21 cellular contexts compared by ENCODE assay signal in the genomic region with DNA sequence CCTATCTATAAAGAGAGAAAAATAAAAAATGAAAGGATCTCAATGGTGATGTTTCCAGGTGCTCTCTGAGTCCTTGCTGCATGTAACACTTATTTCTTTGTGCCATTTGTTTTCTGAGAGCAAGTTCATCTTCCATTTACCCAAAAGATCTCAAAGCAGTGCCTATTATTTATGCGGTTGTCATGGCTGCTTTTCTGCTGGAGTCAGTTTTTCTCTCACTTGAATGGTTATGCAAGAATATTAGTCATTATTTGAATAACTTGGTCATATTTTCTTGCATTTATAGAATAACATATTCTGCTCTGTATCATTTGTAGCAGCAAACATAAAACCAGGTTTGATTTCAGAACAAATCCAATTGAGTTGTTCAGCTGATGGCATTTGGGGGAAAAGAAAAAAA.
"Had no signal": no experiment of that assay in that cellular context is flagged by ENCODE, and none has a peak within 500 bp of the region (broad histone marks: within the 10 kb centered on the region; RNA-seq: fewer than 3 reads in every experiment).

No MANE protein-coding gene starts in this region.

- H3K27ac ChIP-seq: colonic mucosa, dorsolateral prefrontal cortex, esophagus squamous epithelium, sigmoid colon, thyroid gland, upper lobe of right lung, VCaP had no signal

- H3K27me3 ChIP-seq: colonic mucosa, dorsolateral prefrontal cortex, esophagus squamous epithelium, sigmoid colon, thyroid gland, upper lobe of right lung had no signal

- DNase-seq: activated CD4-positive, alpha-beta T cell treated with anti-CD3 and anti-CD28 coated beads, Interleukin-2, amount 10 ng/mL, durations not matched to agents 7 days and 5 days; activated CD8-positive, alpha-beta T cell treated with anti-CD3 and anti-CD28 coated beads, Interleukin-2, amount 10 ng/mL, durations not matched to agents 7 days and 5 days; activated gamma-delta T cell treated with Interleukin-2 at 50 U/mL for 16 hours; aorta; colonic mucosa; dorsolateral prefrontal cortex; esophagus squamous epithelium; glutamatergic neuron; hippocampal formation; left ventricle myocardium superior; midbrain; natural killer cell; retina; sigmoid colon; stimulated activated CD4-positive, alpha-beta T cell treated with anti-CD3 and anti-CD28 coated beads, Interleukin-4, amount 100 ng/mL, for 1 hour; stimulated activated naive CD4-positive, alpha-beta T cell; thyroid gland; upper lobe of right lung had no signal

- H3K36me3 ChIP-seq: colonic mucosa, esophagus squamous epithelium, sigmoid colon, thyroid gland, upper lobe of right lung had no signal

- H3K4me1 ChIP-seq: colonic mucosa, esophagus squamous epithelium, sigmoid colon, thyroid gland, upper lobe of right lung had no signal

- H3K4me3 ChIP-seq: colonic mucosa, dorsolateral prefrontal cortex, esophagus squamous epithelium, sigmoid colon, thyroid gland, upper lobe of right lung had no signal

- H3K9me3 ChIP-seq: colonic mucosa, esophagus squamous epithelium, sigmoid colon, thyroid gland, upper lobe of right lung had no signal

- ATAC-seq: activated CD4-positive, CD25-positive, alpha-beta regulatory T cell treated with anti-CD3 and anti-CD28 coated beads, Interleukin-2, amount 50 U/mL, for 24 hours; activated CD8-positive, alpha-beta T cell treated with anti-CD3 and anti-CD28 coated beads, Interleukin-2, amount 10 ng/mL, durations not matched to agents 7 days and 5 days; left ventricle myocardium superior; natural killer cell; upper lobe of right lung had no signal

- FAIRE-seq: frontal cortex had no signal
